15 cellular contexts compared by ENCODE assay signal in the genomic region with DNA sequence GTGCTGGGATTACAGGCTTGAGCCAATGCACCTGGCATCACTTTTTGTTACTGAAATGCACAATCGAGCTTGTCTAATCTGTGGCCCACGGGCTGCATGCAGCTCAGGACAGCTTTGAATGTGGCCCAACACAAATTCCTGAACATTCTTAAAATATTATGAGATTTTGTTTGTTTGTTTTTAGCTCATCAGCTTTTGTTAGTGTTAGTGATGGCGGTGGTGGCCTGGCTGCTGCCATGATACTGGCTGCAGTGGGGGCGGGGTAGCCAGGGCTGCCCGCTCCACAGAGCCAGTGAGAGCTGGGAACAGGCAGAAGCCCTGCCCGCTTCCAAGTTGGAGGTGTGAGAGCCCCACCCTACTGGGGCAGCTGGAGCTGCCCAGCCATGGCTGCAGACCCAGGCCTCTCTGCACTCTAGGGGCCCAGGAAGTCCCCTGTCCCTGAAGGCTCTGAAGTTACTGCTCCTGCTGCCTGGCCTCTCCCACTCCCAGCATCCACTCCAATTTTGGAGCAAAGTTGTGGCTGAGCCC.
"Had no signal": no experiment of that assay in that cellular context is flagged by ENCODE, and none has a peak within 500 bp of the region (broad histone marks: within the 10 kb centered on the region; RNA-seq: fewer than 3 reads in every experiment).

No MANE protein-coding gene starts in this region.

- H3K36me3 Mint-ChIP-seq: naive thymus-derived CD4-positive, alpha-beta T cell had no signal

- ATAC-seq: foreskin keratinocyte; naive thymus-derived CD4-positive, alpha-beta T cell had no signal

- H2AFZ ChIP-seq: hepatocyte had no signal

- H3K9me3 ChIP-seq: tibial artery had no signal

- H3K4me3 ChIP-seq: coronary artery, hepatocyte, smooth muscle cell, tibial artery had no signal

- H3K27ac ChIP-seq: coronary artery, foreskin keratinocyte, hepatocyte, tibial artery had no signal

- H3K4me2 ChIP-seq: hepatocyte, smooth muscle cell had no signal

- H3K4me1 ChIP-seq: foreskin keratinocyte had no signal

- H3K9me3 Mint-ChIP-seq: endodermal cell; nephron progenitor cell; stimulated activated naive CD8-positive, alpha-beta T cell treated with anti-CD3 and anti-CD28 coated beads, Interleukin-15, Interleukin-2, amounts not matched to agents 100 ng/mL and 50 ng/mL, for 24 hours had no signal

- H3K27ac Mint-ChIP-seq: endodermal cell; naive thymus-derived CD4-positive, alpha-beta T cell; nephron progenitor cell; stimulated activated naive CD8-positive, alpha-beta T cell treated with anti-CD3 and anti-CD28 coated beads, Interleukin-15, Interleukin-2, amounts not matched to agents 100 ng/mL and 50 ng/mL, for 24 hours had no signal

- FAIRE-seq: endothelial cell of umbilical vein had no signal

- H3K4me3 Mint-ChIP-seq: endodermal cell; naive thymus-derived CD4-positive, alpha-beta T cell; nephron progenitor cell; stimulated activated naive CD8-positive, alpha-beta T cell treated with anti-CD3 and anti-CD28 coated beads, Interleukin-15, Interleukin-2, amounts not matched to agents 100 ng/mL and 50 ng/mL, for 24 hours had no signal

- H3K36me3 ChIP-seq: tibial artery had no signal

- DNase-seq: effector CD4-positive, alpha-beta T cell; erythroblast; foreskin keratinocyte; kidney glomerular epithelial cell; naive thymus-derived CD4-positive, alpha-beta T cell; nephron progenitor cell; posterior cingulate gyrus; stimulated activated CD4-positive, alpha-beta T cell treated with anti-CD3 and anti-CD28 coated beads, Interleukin-2, amount 100 ng/mL, for 48 hours; tibial artery had no signal

- H3K79me2 ChIP-seq: hepatocyte had no signal

- H3K4me1 Mint-ChIP-seq: naive thymus-derived CD4-positive, alpha-beta T cell had no signal
